Comparison of ENCODE assay signal across 1 cellular context in genomic region chr20:3752386-3752759, GRCh38.
TF ChIP-seq lines count a peak whose summit lies in the region.

No MANE protein-coding gene starts in this region.

TF ChIP-seq in neural cell, 6 proteins besides CTCF, POLR2A, EP300 and RAD21 (continued from another document):
- TF ChIP-seq MXI1 (conservative IDR thresholded peaks at IDR 0.05; ENCODE audit: poor library complexity, severe bottlenecking): no peak
